8 cellular contexts compared by ENCODE assay signal in the genomic region with DNA sequence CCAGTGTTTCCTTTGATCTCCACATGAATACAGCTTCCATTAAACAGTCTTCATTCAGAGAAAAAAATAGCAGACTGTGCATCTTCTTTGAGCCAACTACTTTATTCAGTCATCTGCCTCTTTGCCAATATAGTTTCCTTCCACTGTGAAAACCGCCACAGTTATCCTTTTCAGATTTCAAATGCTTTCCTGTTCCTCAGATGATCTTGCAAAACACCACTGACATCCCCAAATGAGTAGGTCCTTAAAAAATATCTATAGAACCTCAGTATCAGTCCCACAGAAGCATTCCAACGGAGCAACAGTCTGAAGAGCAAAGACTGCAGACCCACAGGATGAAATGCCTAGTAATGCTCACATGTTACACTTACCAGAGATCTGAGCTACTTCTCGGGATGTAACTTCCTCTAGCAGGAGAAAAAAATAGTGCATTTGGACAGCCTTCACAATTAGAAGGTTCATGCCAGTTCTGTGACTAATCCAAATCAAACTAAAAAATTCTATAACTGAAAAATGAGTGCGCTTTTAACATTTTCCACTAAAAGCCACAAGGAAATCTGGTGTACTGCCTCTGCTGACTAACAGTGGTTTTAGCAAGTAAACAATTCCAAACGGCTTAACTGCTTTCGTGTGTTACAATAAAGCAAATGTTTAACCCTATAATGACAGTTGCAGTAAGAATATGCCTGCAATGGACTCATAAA. TPM values are rescaled to one million over a fixed set of nuclear protein-coding genes. Genes with fewer than 3 reads are reported as not detected.
DNase-seq lines count a peak whose midpoint lies in the region; ATAC-seq, FAIRE-seq and TF ChIP-seq lines count a peak whose summit lies in the region.

Gene ANKRD28, minus strand, starts transcription at position 380 of the 704 bp plus-strand sequence. CDS start 1,458 bp downstream, outside the sequence.

- peak in 2 of 3 donors; percentile 17 to 21 for TF ChIP-seq POLR2A in body of pancreas (IDR thresholded peaks at IDR 0.05)

- intact Hi-C loops in body of pancreas (cut with DNase I) = no loop called here

- peak within 1 kb of the TSS; percentile 3 for H3K4me3 ChIP-seq in HAP-1
- peak within 1 kb of the TSS; percentile 50 for H3K4me3 ChIP-seq in OCI-LY1 (ENCODE audit: low read depth, low read length, poor library complexity, severe bottlenecking)
- no peak within 1 kb of the TSS for H3K4me3 ChIP-seq in body of pancreas
- peak within 1 kb of the TSS; percentile 55 for H3K4me3 ChIP-seq in rectal smooth muscle tissue (ENCODE audit: low read length)

- H2AFZ ChIP-seq in OCI-LY1 (ENCODE audit: low read length) = no peak within 1 kb of the TSS

- peak within 1 kb of the TSS; percentile 50 for H3K9ac ChIP-seq in OCI-LY1 (ENCODE audit: low read length)
- H3K9ac ChIP-seq in rectal smooth muscle tissue (ENCODE audit: low read length) = no peak within 1 kb of the TSS

- H3K4me1 ChIP-seq in HAP-1 (peaks cover 36% of the 10 kb centered on the region), OCI-LY1 (ENCODE audit: insufficient read depth, low read length, severe bottlenecking) (peaks cover 69% of the 10 kb centered on the region), body of pancreas (peaks cover 63% of the 10 kb centered on the region), rectal smooth muscle tissue (ENCODE audit: control insufficient read depth, insufficient read depth, low read length) (peaks cover 10% of the 10 kb centered on the region)

- no peaks in the 10 kb centered on the region for H3K27me3 ChIP-seq in HAP-1 (ENCODE audit: low read depth)
- H3K27me3 ChIP-seq in OCI-LY1 (ENCODE audit: insufficient read depth, low read length) = no peaks in the 10 kb centered on the region
- H3K27me3 ChIP-seq in body of pancreas = no peaks in the 10 kb centered on the region
- H3K27me3 ChIP-seq in rectal smooth muscle tissue (ENCODE audit: control insufficient read depth, insufficient read depth, low read length) = no peaks in the 10 kb centered on the region

- no peaks in the 10 kb centered on the region for H3F3A ChIP-seq in OCI-LY1 (ENCODE audit: insufficient read depth, low read length)

- H3K27ac ChIP-seq in OCI-LY1 (ENCODE audit: low read depth, low read length, poor library complexity, severe bottlenecking) (peak within 1 kb of the TSS; percentile 82), body of pancreas (peak within 1 kb of the TSS; percentile 0 to 84 (median 70)), rectal smooth muscle tissue (ENCODE audit: low read depth, low read length) (peak within 1 kb of the TSS; percentile 72)

- no peaks in the 10 kb centered on the region for H3K36me3 ChIP-seq in HAP-1 (replicated peaks)
- H3K36me3 ChIP-seq in OCI-LY1 (ENCODE audit: insufficient read depth, low read length) = peaks cover 17% of the 10 kb centered on the region; the same call in 1 of the 2 replicates
- no peaks in the 10 kb centered on the region for H3K36me3 ChIP-seq in body of pancreas (replicated peaks in 1 of 2; ENCODE audit: insufficient read depth in 1 of 2, low read depth in 2 of 2)
- no peaks in the 10 kb centered on the region for H3K36me3 ChIP-seq in rectal smooth muscle tissue (ENCODE audit: control insufficient read depth, insufficient read depth, low read length)

- in situ Hi-C loops in HAP-1 (cut with MboI; ENCODE audit: low sequenced_read_pairs) = no loop called here

- ATAC-seq in body of pancreas = peak; percentile 71

- H3K9me2 ChIP-seq in OCI-LY1 (ENCODE audit: low read depth, low read length) = no peaks in the 10 kb centered on the region

- FAIRE-seq in GM19239 (lab: Jason Lieb, UNC) = no peak

- peak; percentile 28; the same call in 1 of the 2 replicates for TF ChIP-seq CTCF in OCI-LY1 (IDR thresholded peaks at IDR 0.05; ENCODE audit: low read length)
- TF ChIP-seq CTCF in body of pancreas (IDR thresholded peaks at IDR 0.05) = peak in 3 of 7 experiments; percentile 15 to 34 (median 19)

- peaks cover 60% of the 10 kb centered on the region for H3K79me2 ChIP-seq in OCI-LY1 (ENCODE audit: insufficient read depth, low read length)

- 4 to 5% methylated on average over 6 of the region's 6 CpGs for WGBS in body of pancreas, 2 donors

- peak within 1 kb of the TSS; percentile 71 for H3K4me2 ChIP-seq in OCI-LY1 (ENCODE audit: low read length)

- H3K9me3 ChIP-seq in HAP-1 (no peaks in the 10 kb centered on the region), OCI-LY1 (ENCODE audit: low read length) (no peaks in the 10 kb centered on the region), body of pancreas (no peaks in the 10 kb centered on the region)

- no peaks in the 10 kb centered on the region for H4K20me1 ChIP-seq in OCI-LY1 (ENCODE audit: insufficient read depth, low read length)

- DNase-seq in DMS114 treated with DMSO at 0.1 percent for 48 hours (lab: John Stamatoyannopoulos, UW; ENCODE audit: unreplicated experiment) (peak; percentile 93), HAP-1 (ENCODE audit: low spot score in 2 of 2) (peak; percentile 10 to 49), body of pancreas (peak in 1 of 4 donors; percentile 31), hippocampal formation (lab: John Stamatoyannopoulos, UW) (peak; percentile 13 to 86), GM19239 (ENCODE audit: insufficient read length, low spot score) (no peak)
- DNase-seq in activated CD4-positive, alpha-beta T cell treated with anti-CD3 and anti-CD28 coated beads for 48 hours = no peak

RNA-seq across cellular contexts. Expression of gene ANKRD28, which starts in this region (rescaled TPM):
- total RNA-seq in body of pancreas = 10 to 100 TPM; 26.7 to 37.1 TPM

Comparison
In these comparisons a context has a peak if more than half of its experiments do, and no peak if none do; other contexts are left out.
1. DNase-seq: peak in DMS114 treated with DMSO at 0.1 percent for 48 hours (single experiment), HAP-1 (2 of 2) and hippocampal formation (2 of 2); none in GM19239 (single experiment) and activated CD4-positive, alpha-beta T cell treated with anti-CD3 and anti-CD28 coated beads for 48 hours (single experiment).
2. H3K4me3 ChIP-seq: peak in HAP-1 (single experiment), OCI-LY1 (single experiment) and rectal smooth muscle tissue (single experiment); none in body of pancreas (0 of 2).
3. Peak in every context shown above with its lines, with median percentiles within 50 percentile points of each other: H3K27ac ChIP-seq.